In the genomic region with DNA sequence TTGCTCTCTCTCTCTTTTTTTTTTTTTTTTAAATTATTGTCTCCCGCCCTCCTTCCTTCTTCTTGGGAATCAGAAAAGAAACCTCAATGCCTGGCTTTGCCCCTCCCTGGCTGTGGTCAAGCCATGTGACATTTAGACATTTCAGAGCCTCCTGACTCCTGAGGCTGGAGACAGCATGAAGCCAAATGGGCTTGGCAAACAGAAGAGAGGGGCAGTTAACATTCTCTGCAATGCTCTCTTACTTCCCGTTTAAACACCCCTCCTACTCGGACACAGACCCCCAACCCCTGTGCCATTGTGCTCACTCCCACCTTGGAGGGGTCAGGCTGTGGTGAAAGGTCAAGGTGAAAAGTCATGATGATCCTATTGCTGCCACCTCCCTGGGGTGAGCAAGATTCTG, we compare ENCODE assay signal across 14 cellular contexts. TPM values are rescaled to one million over a fixed set of nuclear protein-coding genes. Genes with fewer than 3 reads are reported as not detected.
DNase-seq lines count a peak whose midpoint lies in the region; ATAC-seq lines count a peak whose summit lies in the region.
"Had no signal": no experiment of that assay in that cellular context is flagged by ENCODE, and none has a peak within 500 bp of the region (broad histone marks: within the 10 kb centered on the region; RNA-seq: fewer than 3 reads in every experiment).

No MANE protein-coding gene starts in this region.

- DNase-seq in AG20443 (ENCODE audit: low spot score) (peak; percentile 75), HT1080 (ENCODE audit: low read depth) (peak; percentile 39), astrocyte of the hippocampus (ENCODE audit: low read depth, low spot score) (peak; percentile 72), myocyte (ENCODE audit: low read depth) (peak; percentile 76)
- no peak for DNase-seq in activated CD4-positive, alpha-beta T cell treated with anti-CD3 and anti-CD28 coated beads, Interleukin-2, amount 50 U/mL, for 48 hours
- DNase-seq: activated naive CD4-positive, alpha-beta T cell treated with Interleukin-2 at 50 U/mL for 16 hours; effector memory CD8-positive, alpha-beta T cell; midbrain; NCI-H1105; ovary had no signal

- ATAC-seq in HG03442 (IDR thresholded peaks at IDR 0.05; ENCODE audit: unreplicated experiment) (no peak), GM18520 (IDR thresholded peaks at IDR 0.05; ENCODE audit: unreplicated experiment) (no peak), HG02642 (IDR thresholded peaks at IDR 0.05; ENCODE audit: poor library complexity, unreplicated experiment) (no peak)
- ATAC-seq: effector memory CD8-positive, alpha-beta T cell; WTC11 had no signal

RNA-seq across cellular contexts. Expression of a gene that starts 14.7 kb away (rescaled TPM):
- not detected in 2 replicates for total RNA-seq in HT1080 (2014; rRNA removed; shearing (Covaris generic))
- not detected in 2 replicates for polyA plus RNA-seq in HT1080 (2015; cell fraction: cytosol; rRNA removed)
- not detected in 2 replicates for polyA plus RNA-seq in HT1080 (2015; cell fraction: nucleus; rRNA removed)
- total RNA-seq in myocyte, result 0.19 and 0.47 TPM in 2 replicates
- polyA plus RNA-seq in myocyte (2012), result 0.15 TPM
- total RNA-seq: WTC11 had no signal

Comparison
In these comparisons a context has a peak if more than half of its experiments do, and no peak if none do; other contexts are left out.
1. DNase-seq: peak in AG20443 (single experiment), HT1080 (single experiment), astrocyte of the hippocampus (single experiment) and myocyte (single experiment); none in activated CD4-positive, alpha-beta T cell treated with anti-CD3 and anti-CD28 coated beads, Interleukin-2, amount 50 U/mL, for 48 hours (0 of 2).